In genomic region chr6:31940256-31940664, GRCh38 we compare ENCODE assay signal across 1 cellular context.
TF ChIP-seq lines count a peak whose summit lies in the region.

No MANE protein-coding gene starts in this region.

TF ChIP-seq in K562, 482 proteins besides CTCF, POLR2A, EP300 and RAD21:
- peak; percentile 5 for TF ChIP-seq SAP30 (IDR thresholded peaks at IDR 0.05; ENCODE audit: borderline replicate concordance, insufficient read depth, low read depth, low read length, poor library complexity, severe bottlenecking)
- no peak for TF ChIP-seq ELF2 (CRISPR knock-in tag; IDR thresholded peaks at IDR 0.05)
- TF ChIP-seq AFF4 (CRISPR knock-in tag; IDR thresholded peaks at IDR 0.05) = no peak
- peak; percentile 17; the same call in 1 of the 2 replicates for TF ChIP-seq CTBP1 (IDR thresholded peaks at IDR 0.05; ENCODE audit: borderline replicate concordance)
- 0 out of 2 replicates have a peak, but pooled peaks have one; percentile 25 for TF ChIP-seq THAP12 (CRISPR knock-in tag; IDR thresholded peaks at IDR 0.05)
- TF ChIP-seq DEAF1 (CRISPR knock-in tag; IDR thresholded peaks at IDR 0.05) = no peak
